8 cellular contexts compared by ENCODE assay signal in genomic region chr15:81274932-81275341, GRCh38. TPM values are rescaled to one million over a fixed set of nuclear protein-coding genes. Genes with fewer than 3 reads are reported as not detected.
DNase-seq lines count a peak whose midpoint lies in the region; ATAC-seq, FAIRE-seq and TF ChIP-seq lines count a peak whose summit lies in the region.

No MANE protein-coding gene starts in this region.

- H3K27me3 Mint-ChIP-seq in activated B cell treated with CpG ODN at 0.5 μM for 24 hours = no peaks in the 10 kb centered on the region

- DNase-seq in NCI-H2196 (lab: John Stamatoyannopoulos, UW; ENCODE audit: unreplicated experiment) (peak; percentile 65), activated B cell treated with CpG ODN at 0.5 μM for 24 hours (peak; percentile 60), kidney glomerular epithelial cell (lab: John Stamatoyannopoulos, UW) (peak; percentile 46)
- DNase-seq in central memory CD4-positive, alpha-beta T cell = peak; percentile 75
- peak; percentile 67 to 85 for DNase-seq in stimulated activated CD4-positive, alpha-beta T cell treated with anti-CD3 and anti-CD28 coated beads, Interleukin-2, amount 100 ng/mL, for 48 hours

- no peak overlapping the region for H3K4me3 Mint-ChIP-seq in activated B cell treated with CpG ODN at 0.5 μM for 24 hours

- CTCF ChIA-PET in activated B cell treated with CpG ODN at 0.5 μM for 24 hours (lab: Charles Lee) = interaction anchor here (0.6 to 6.3 kb wide), 31 partner anchors 9 to 203 kb away, joined by 3 to 158 read pairs (median 6); partner anchors contain the start of gene STARD5

- peak; percentile 75 for ATAC-seq in GM18505 (IDR thresholded peaks at IDR 0.05; ENCODE audit: unreplicated experiment)
- peak; percentile 78 for ATAC-seq in HG03060 (IDR thresholded peaks at IDR 0.05; ENCODE audit: low read depth, unreplicated experiment)
- ATAC-seq in activated B cell treated with CpG ODN at 0.5 μM for 24 hours (ENCODE audit: low read depth) = peak; percentile 89

- intact Hi-C loops in activated B cell treated with CpG ODN at 0.5 μM for 24 hours (cut with micrococcal nuclease) = loop anchor here (1.0 kb wide), 7 partner anchors 11 to 205 kb away; no protein-coding TSS in a partner anchor

- H3K4me1 Mint-ChIP-seq in activated B cell treated with CpG ODN at 0.5 μM for 24 hours = peaks cover 19% of the 10 kb centered on the region

- peak overlapping the region; percentile 46 for H3K27ac Mint-ChIP-seq in activated B cell treated with CpG ODN at 0.5 μM for 24 hours

- H3K36me3 Mint-ChIP-seq in activated B cell treated with CpG ODN at 0.5 μM for 24 hours (ENCODE audit: low read depth) = peaks cover 9% of the 10 kb centered on the region

- peaks cover 7% of the 10 kb centered on the region for H3K9me3 Mint-ChIP-seq in activated B cell treated with CpG ODN at 0.5 μM for 24 hours

- TF ChIP-seq CTCF in activated B cell treated with CpG ODN at 0.5 μM for 24 hours (IDR thresholded peaks at IDR 0.05) = peak; percentile 74

- POLR2A ChIA-PET in activated B cell treated with CpG ODN at 0.5 μM for 24 hours (lab: Charles Lee) = interaction anchor here (0.7 to 5.2 kb wide), 10 partner anchors 9 to 126 kb away, joined by 3 to 55 read pairs (median 8); partner anchors contain the start of gene STARD5

- TF ChIP-seq POLR2A in GM18505 (IDR thresholded peaks at IDR 0.05; ENCODE audit: borderline replicate concordance, extremely low read depth, insufficient read depth, insufficient read length) = no peak

- FAIRE-seq in A204.1 (lab: Jason Lieb, UNC) = peak; percentile 86

RNA-seq across cellular contexts. Expression of gene STARD5, which starts 49.0 kb away (rescaled TPM):
- 10.5 and 14.3 TPM in 2 replicates for total RNA-seq in activated B cell treated with CpG ODN at 0.5 μM for 24 hours

Comparison
In these comparisons a context has a peak if more than half of its experiments do, and no peak if none do; other contexts are left out.
1. Peak in every context shown above with its lines: DNase-seq and ATAC-seq.